ENCODE assay signal across 8 cellular contexts in the genomic region with DNA sequence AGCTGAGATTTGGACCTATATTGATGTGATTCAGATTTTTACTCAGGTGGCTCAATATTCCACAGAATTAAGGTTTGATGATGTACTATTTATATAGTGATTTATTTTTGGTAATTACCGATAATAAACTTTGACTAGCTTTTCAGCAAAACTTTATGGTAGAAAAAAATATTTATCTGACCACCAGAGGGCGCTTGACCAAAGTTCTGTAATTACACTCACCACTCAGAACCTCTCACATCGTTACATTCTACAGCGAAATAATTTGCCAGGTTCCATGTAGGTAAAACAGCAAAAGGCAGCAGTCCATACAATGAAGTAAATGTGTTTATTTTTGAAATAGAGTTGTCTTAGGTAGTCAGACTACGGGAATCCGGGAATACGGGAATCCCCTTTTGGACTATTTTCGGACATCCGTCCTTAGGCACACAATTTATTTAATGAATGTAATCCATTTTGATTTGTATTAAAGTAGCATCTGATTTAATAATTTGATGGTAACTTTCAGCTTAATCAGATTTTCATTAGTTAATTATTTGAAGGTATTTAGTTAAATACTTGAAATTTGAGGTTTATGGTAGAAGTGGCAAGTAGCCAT.
DNase-seq lines count a peak whose midpoint lies in the region; ATAC-seq and TF ChIP-seq lines count a peak whose summit lies in the region.

No MANE protein-coding gene starts in this region.

- no peaks in the 10 kb centered on the region for H3K27me3 Mint-ChIP-seq in activated naive CD4-positive, alpha-beta T cell treated with anti-CD3 and anti-CD28 coated beads, Interleukin-2, amount 10 ng/mL, durations not matched to agents 7 days and 5 days

- no peak for ATAC-seq in HG03520 (IDR thresholded peaks at IDR 0.05; ENCODE audit: unreplicated experiment)

- H3K4me3 ChIP-seq in GM06990 (replicated peaks; ENCODE audit: low read depth, low read length) = no peak overlapping the region

- H3K9me3 Mint-ChIP-seq in activated naive CD4-positive, alpha-beta T cell treated with anti-CD3 and anti-CD28 coated beads, Interleukin-2, amount 10 ng/mL, durations not matched to agents 7 days and 5 days = no peaks in the 10 kb centered on the region

- H3K4me1 Mint-ChIP-seq in activated naive CD4-positive, alpha-beta T cell treated with anti-CD3 and anti-CD28 coated beads, Interleukin-2, amount 10 ng/mL, durations not matched to agents 7 days and 5 days = no peaks in the 10 kb centered on the region

- no peak overlapping the region for H3K27ac Mint-ChIP-seq in activated naive CD4-positive, alpha-beta T cell treated with anti-CD3 and anti-CD28 coated beads, Interleukin-2, amount 10 ng/mL, durations not matched to agents 7 days and 5 days

- no peaks in the 10 kb centered on the region for H3K27me3 ChIP-seq in GM06990 (replicated peaks; ENCODE audit: control insufficient read depth, insufficient read depth, low read length)

- no peak overlapping the region for H3K4me3 Mint-ChIP-seq in activated naive CD4-positive, alpha-beta T cell treated with anti-CD3 and anti-CD28 coated beads, Interleukin-2, amount 10 ng/mL, durations not matched to agents 7 days and 5 days

- CTCF ChIA-PET in activated naive CD4-positive, alpha-beta T cell treated with anti-CD3 and anti-CD28 coated beads, Interleukin-2, amount 10 ng/mL, durations not matched to agents 7 days and 5 days (lab: Charles Lee) = interaction anchor here (0.6 to 2.5 kb wide), 16 partner anchors 8 to 1054 kb away, joined by 3 to 31 read pairs (median 4); no protein-coding TSS in a partner anchor

- no peaks in the 10 kb centered on the region for H3K36me3 Mint-ChIP-seq in activated naive CD4-positive, alpha-beta T cell treated with anti-CD3 and anti-CD28 coated beads, Interleukin-2, amount 10 ng/mL, durations not matched to agents 7 days and 5 days

- DNase-seq in Ammon's horn (ENCODE audit: low spot score) (peak; percentile 57), GM06990 (ENCODE audit: extremely low read depth, insufficient read length) (no peak), NCI-H2196 (lab: John Stamatoyannopoulos, UW; ENCODE audit: unreplicated experiment) (peak; percentile 43), medulla oblongata (ENCODE audit: extremely low spot score) (peak; percentile 76), T-helper 9 cell (no peak)
- DNase-seq in central memory CD4-positive, alpha-beta T cell = peak; percentile 15
- DNase-seq in activated naive CD4-positive, alpha-beta T cell treated with anti-CD3 and anti-CD28 coated beads, Interleukin-2, amount 10 ng/mL, durations not matched to agents 7 days and 5 days = no peak

- peak; percentile 49 for TF ChIP-seq CTCF in GM06990 (IDR thresholded peaks at IDR 0.05; ENCODE audit: insufficient read depth, low read length, poor library complexity, severe bottlenecking)

- H3K36me3 ChIP-seq in GM06990 (ENCODE audit: control insufficient read depth, insufficient read depth, low read length) = no peaks in the 10 kb centered on the region

Comparison
In these comparisons a context has a peak if more than half of its experiments do, and no peak if none do; other contexts are left out.
1. DNase-seq: peak in Ammon's horn (single experiment), NCI-H2196 (single experiment), central memory CD4-positive, alpha-beta T cell (single experiment) and medulla oblongata (single experiment); none in GM06990 (single experiment), T-helper 9 cell (single experiment) and activated naive CD4-positive, alpha-beta T cell treated with anti-CD3 and anti-CD28 coated beads, Interleukin-2, amount 10 ng/mL, durations not matched to agents 7 days and 5 days (single experiment).